ENCODE assay signal across 1 cellular context in genomic region chr20:36654506-36654905, GRCh38.
TF ChIP-seq lines count a peak whose summit lies in the region.

No MANE protein-coding gene starts in this region.

TF ChIP-seq in WTC11, 78 proteins besides CTCF, POLR2A, EP300 and RAD21 (continued from another document):
- TF ChIP-seq, protein P1, sequence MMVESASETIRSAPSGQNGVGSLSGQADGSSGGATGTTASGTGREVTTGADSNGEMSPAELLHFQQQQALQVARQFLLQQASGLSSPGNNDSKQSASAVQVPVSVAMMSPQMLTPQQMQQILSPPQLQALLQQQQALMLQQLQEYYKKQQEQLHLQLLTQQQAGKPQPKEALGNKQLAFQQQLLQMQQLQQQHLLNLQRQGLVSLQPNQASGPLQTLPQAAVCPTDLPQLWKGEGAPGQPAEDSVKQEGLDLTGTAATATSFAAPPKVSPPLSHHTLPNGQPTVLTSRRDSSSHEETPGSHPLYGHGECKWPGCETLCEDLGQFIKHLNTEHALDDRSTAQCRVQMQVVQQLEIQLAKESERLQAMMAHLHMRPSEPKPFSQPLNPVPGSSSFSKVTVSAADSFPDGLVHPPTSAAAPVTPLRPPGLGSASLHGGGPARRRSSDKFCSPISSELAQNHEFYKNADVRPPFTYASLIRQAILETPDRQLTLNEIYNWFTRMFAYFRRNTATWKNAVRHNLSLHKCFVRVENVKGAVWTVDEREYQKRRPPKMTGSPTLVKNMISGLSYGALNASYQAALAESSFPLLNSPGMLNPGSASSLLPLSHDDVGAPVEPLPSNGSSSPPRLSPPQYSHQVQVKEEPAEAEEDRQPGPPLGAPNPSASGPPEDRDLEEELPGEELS (CRISPR knock-in tag; IDR thresholded peaks at IDR 0.05), result no peak
